Comparison of ENCODE assay signal across 14 cellular contexts in the genomic region with DNA sequence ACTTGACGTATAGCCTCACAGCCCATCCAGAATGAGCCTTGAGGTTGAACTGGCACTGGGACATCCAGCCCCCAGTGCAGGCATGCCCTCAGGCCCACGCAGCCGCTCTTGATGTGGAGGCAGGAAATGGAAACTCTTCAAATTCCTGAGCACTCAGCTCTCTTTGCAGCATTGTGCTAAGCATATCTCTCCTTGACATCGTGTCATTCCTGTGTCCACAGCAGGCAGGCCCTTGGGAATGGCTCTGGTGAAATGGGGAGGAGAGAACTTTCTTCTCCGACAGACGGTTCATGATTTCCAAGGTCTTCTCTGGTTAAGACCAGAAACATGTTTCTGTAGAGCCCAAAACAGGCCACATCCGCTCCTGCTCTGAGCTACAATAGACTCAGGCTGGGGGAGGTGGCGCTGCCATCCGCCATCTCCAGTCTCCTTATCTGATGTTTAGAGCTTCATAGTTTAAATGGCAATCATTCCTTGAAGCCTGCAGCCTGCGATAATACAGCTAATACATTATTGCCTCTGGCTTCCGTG.
DNase-seq lines count a peak whose midpoint lies in the region; ATAC-seq and TF ChIP-seq lines count a peak whose summit lies in the region.
"Had no signal": no experiment of that assay in that cellular context is flagged by ENCODE, and none has a peak within 500 bp of the region (broad histone marks: within the 10 kb centered on the region; RNA-seq: fewer than 3 reads in every experiment).

No MANE protein-coding gene starts in this region.

- H3K79me2 ChIP-seq in fibroblast of lung (ENCODE audit: control insufficient read depth, insufficient read depth, low read length) (no peaks in the 10 kb centered on the region), smooth muscle cell (ENCODE audit: low read depth) (no peaks in the 10 kb centered on the region)

- 37% methylated on average over 11 of the region's 11 CpGs for WGBS in right cardiac atrium
- WGBS in smooth muscle cell (ENCODE audit: low lambda C conversion rate), result 9% methylated on average over 11 of the region's 11 CpGs

- intact Hi-C loops in right cardiac atrium (cut with DNase I), result no loop called here

- TF ChIP-seq CTCF in cardiac muscle cell (IDR thresholded peaks at IDR 0.05; ENCODE audit: low read depth, low read length) (no peak), fibroblast of lung (conservative IDR thresholded peaks at IDR 0.05 in 1 of 2, IDR thresholded peaks at IDR 0.05 in 1 of 2; ENCODE audit: low read depth in 1 of 2, low read length in 2 of 2) (no peak), smooth muscle cell (IDR thresholded peaks at IDR 0.05; ENCODE audit: borderline replicate concordance, insufficient read depth, poor library complexity, severe bottlenecking) (no peak), GM20000 (IDR thresholded peaks at IDR 0.05; ENCODE audit: extremely low read depth, missing control alignments) (no peak)

- no peak for TF ChIP-seq POLR2A in GM18505 (IDR thresholded peaks at IDR 0.05; ENCODE audit: borderline replicate concordance, extremely low read depth, insufficient read depth, insufficient read length)

- no peak overlapping the region for H2AFZ ChIP-seq in fibroblast of lung (ENCODE audit: low read length)
- H2AFZ ChIP-seq in smooth muscle cell (ENCODE audit: low read depth), result peak overlapping the region; percentile 6

- DNase-seq in cardiac muscle cell (ENCODE audit: low read depth in 1 of 2, low spot score in 1 of 2), result peak; percentile 4 to 66
- no peak for DNase-seq in right cardiac atrium
- DNase-seq in SK-N-MC (ENCODE audit: low read depth, low spot score), result peak; percentile 72
- DNase-seq in fibroblast of lung (ENCODE audit: low read depth in 2 of 2), result peak; percentile 14 to 79
- no peak for DNase-seq in smooth muscle cell (lab: John Stamatoyannopoulos, UW; ENCODE audit: unreplicated experiment)
- DNase-seq in GM20000 (ENCODE audit: low spot score), result no peak
- DNase-seq in SK-N-DZ (ENCODE audit: low spot score), result no peak
- DNase-seq: dermis blood vessel endothelial cell; left colon; NCI-H1092 treated with DMSO at 0.1 percent for 48 hours; NCI-H748 treated with DMSO at 0.1 percent for 48 hours; stimulated activated naive B cell treated with anti-CD40 and anti-IgM and Interleukin-4, amounts not matched to agents 10 μg/mL and 1 μg/mL and 100 μg/mL, for 72 hours had no signal

- H4K20me1 ChIP-seq in fibroblast of lung (ENCODE audit: control insufficient read depth, extremely low read depth, insufficient read depth, low read length) (no peaks in the 10 kb centered on the region), smooth muscle cell (ENCODE audit: low read depth) (no peaks in the 10 kb centered on the region)

- H3K36me3 ChIP-seq in cardiac muscle cell (no peaks in the 10 kb centered on the region), SK-N-MC (ENCODE audit: insufficient read depth, low read length) (no peaks in the 10 kb centered on the region), fibroblast of lung (ENCODE audit: control insufficient read depth, insufficient read depth, low read length) (no peaks in the 10 kb centered on the region), smooth muscle cell (ENCODE audit: low read depth) (no peaks in the 10 kb centered on the region)
- H3K36me3 ChIP-seq: SJSA1 had no signal

- H3K9ac ChIP-seq in SK-N-MC (ENCODE audit: insufficient read length), result no peak overlapping the region
- H3K9ac ChIP-seq in fibroblast of lung (ENCODE audit: insufficient read depth, low read length), result no peak overlapping the region
- H3K9ac ChIP-seq in smooth muscle cell (ENCODE audit: low read depth), result no peak overlapping the region

- H3K4me2 ChIP-seq in fibroblast of lung (ENCODE audit: extremely low read depth, insufficient read depth, low read length) (no peak overlapping the region), smooth muscle cell (peak overlapping the region; percentile 50)

- peaks cover 7% of the 10 kb centered on the region for H3F3A ChIP-seq in smooth muscle cell (ENCODE audit: low read depth)

- H3K27me3 ChIP-seq in cardiac muscle cell (no peaks in the 10 kb centered on the region), right cardiac atrium (ENCODE audit: control insufficient read depth, insufficient read depth) (no peaks in the 10 kb centered on the region), fibroblast of lung (ENCODE audit: control insufficient read depth, insufficient read depth, low read length) (no peaks in the 10 kb centered on the region), smooth muscle cell (ENCODE audit: low read depth) (peaks cover 1% of the 10 kb centered on the region)

- H3K9me3 ChIP-seq in cardiac muscle cell (ENCODE audit: low read depth), result no peaks in the 10 kb centered on the region
- H3K9me3 ChIP-seq in right cardiac atrium (ENCODE audit: control insufficient read depth, low read length), result no peaks in the 10 kb centered on the region
- no peaks in the 10 kb centered on the region for H3K9me3 ChIP-seq in SK-N-MC (ENCODE audit: low read depth, low read length)
- H3K9me3 ChIP-seq in fibroblast of lung (ENCODE audit: control insufficient read depth, insufficient read depth, low read depth, low read length), result no peaks in the 10 kb centered on the region
- H3K9me3 ChIP-seq in smooth muscle cell (replicated peaks; ENCODE audit: low read depth), result no peaks in the 10 kb centered on the region
- H3K9me3 ChIP-seq: SJSA1 had no signal

- H3K27ac ChIP-seq in cardiac muscle cell (peak overlapping the region; percentile 80), right cardiac atrium (ENCODE audit: low read length) (no peak overlapping the region), SK-N-MC (peak overlapping the region; percentile 32; the same call in 1 of the 2 replicates), fibroblast of lung (ENCODE audit: insufficient read depth, low read length) (no peak overlapping the region), smooth muscle cell (ENCODE audit: low read depth) (peak overlapping the region; percentile 74)
- H3K27ac ChIP-seq: SJSA1 had no signal

- ATAC-seq in right cardiac atrium, result no peak
- no peak for ATAC-seq in GM18505 (IDR thresholded peaks at IDR 0.05; ENCODE audit: unreplicated experiment)
- ATAC-seq: left colon; stimulated activated naive B cell treated with anti-CD40 and anti-IgM and Interleukin-4, amounts not matched to agents 10 μg/mL and 1 μg/mL and 100 μg/mL, for 72 hours had no signal

- no peak overlapping the region for H3K4me3 ChIP-seq in cardiac muscle cell
- no peak overlapping the region for H3K4me3 ChIP-seq in right cardiac atrium (ENCODE audit: low read length)
- peak overlapping the region; percentile 62 for H3K4me3 ChIP-seq in SK-N-MC
- no peak overlapping the region for H3K4me3 ChIP-seq in fibroblast of lung (replicated peaks in 1 of 4; ENCODE audit: control extremely low read depth in 1 of 4, insufficient read depth in 1 of 4, low read depth in 3 of 4, low read length in 4 of 4)
- H3K4me3 ChIP-seq in smooth muscle cell, result no peak overlapping the region
- H3K4me3 ChIP-seq: SJSA1 had no signal

- H3K4me1 ChIP-seq in cardiac muscle cell (ENCODE audit: low read depth), result peaks cover 20% of the 10 kb centered on the region
- no peaks in the 10 kb centered on the region for H3K4me1 ChIP-seq in right cardiac atrium (ENCODE audit: control insufficient read depth, insufficient read depth, low read length)
- H3K4me1 ChIP-seq in fibroblast of lung (ENCODE audit: control insufficient read depth, extremely low read depth, insufficient read depth, low read length), result no peaks in the 10 kb centered on the region
- peaks cover 5% of the 10 kb centered on the region for H3K4me1 ChIP-seq in smooth muscle cell (ENCODE audit: low read depth)
- H3K4me1 ChIP-seq: SJSA1 had no signal

Comparison
In these comparisons a context has a peak if more than half of its experiments do, and no peak if none do; other contexts are left out.
1. DNase-seq: peak in cardiac muscle cell (2 of 2), SK-N-MC (single experiment) and fibroblast of lung (2 of 2); none in right cardiac atrium (0 of 3), smooth muscle cell (single experiment), GM20000 (single experiment) and SK-N-DZ (single experiment).
2. H3K27ac ChIP-seq: peak in cardiac muscle cell (single experiment), SK-N-MC (single experiment) and smooth muscle cell (single experiment); none in right cardiac atrium (single experiment) and fibroblast of lung (single experiment).